8 cellular contexts compared by ENCODE assay signal in the genomic region with DNA sequence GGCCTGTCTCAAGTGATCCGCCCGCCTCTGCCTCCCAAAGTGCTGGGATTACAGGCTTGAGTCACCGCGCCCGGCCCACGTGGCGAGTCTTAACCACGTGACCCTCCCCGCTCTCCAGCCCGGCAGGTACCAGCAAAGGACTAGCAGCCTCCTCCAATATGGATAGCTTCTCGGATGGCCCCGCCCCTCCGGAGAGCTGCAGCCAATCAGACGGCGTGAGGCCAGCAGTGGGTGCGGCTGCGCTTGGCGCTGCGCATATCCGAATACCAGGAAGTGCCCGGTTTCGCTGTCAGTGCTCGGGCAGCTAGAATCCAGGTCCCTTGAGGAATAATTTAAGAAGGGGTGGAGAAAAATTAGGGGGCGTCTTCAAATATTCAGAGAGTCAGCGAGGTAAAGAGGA. TPM values are rescaled to one million over a fixed set of nuclear protein-coding genes. Genes with fewer than 3 reads are reported as not detected.
DNase-seq lines count a peak whose midpoint lies in the region; ATAC-seq and TF ChIP-seq lines count a peak whose summit lies in the region.

No MANE protein-coding gene starts in this region.

- no peaks in the 10 kb centered on the region for H3K9me3 Mint-ChIP-seq in T-helper 1 cell treated with Interleukin-12 subunit alpha and Interleukin-12 subunit beta and Interleukin-4 antibody, amounts not matched to agents 30 μg/mL and 1 μg/mL, for 36 hours

- H3K4me3 Mint-ChIP-seq in T-helper 1 cell treated with Interleukin-12 subunit alpha and Interleukin-12 subunit beta and Interleukin-4 antibody, amounts not matched to agents 30 μg/mL and 1 μg/mL, for 36 hours = peak overlapping the region; percentile 96

- H3K4me1 Mint-ChIP-seq in T-helper 1 cell treated with Interleukin-12 subunit alpha and Interleukin-12 subunit beta and Interleukin-4 antibody, amounts not matched to agents 30 μg/mL and 1 μg/mL, for 36 hours (ENCODE audit: low read depth) = peaks cover 8% of the 10 kb centered on the region

- in situ Hi-C loops in astrocyte of the cerebellum (cut with HindIII; ENCODE audit: low sequenced_read_pairs) = no loop called here

- POLR2A ChIA-PET in AG04449 (lab: Yijun Ruan, JAX) = interaction anchor here (0.8 kb wide), 1 partner anchor 15 kb away, joined by 3 read pairs; no protein-coding TSS in a partner anchor

- CTCF ChIA-PET in AG04449 (lab: Yijun Ruan, JAX) = interaction anchor here (0.9 to 10.7 kb wide), 4 partner anchors 11 to 294 kb away, joined by 3 to 133 read pairs (median 4); partner anchors contain the start of gene PISD

- H3K4me3 ChIP-seq in AG04449 (ENCODE audit: low read depth, low read length) = peak overlapping the region; percentile 49
- H3K4me3 ChIP-seq in astrocyte of the cerebellum (ENCODE audit: low read depth, low read length) = peak overlapping the region; percentile 36

- intact Hi-C loops in sciatic nerve (cut with DNase I) = no loop called here

- peak overlapping the region; percentile 98 for H3K27ac Mint-ChIP-seq in T-helper 1 cell treated with Interleukin-12 subunit alpha and Interleukin-12 subunit beta and Interleukin-4 antibody, amounts not matched to agents 30 μg/mL and 1 μg/mL, for 36 hours

- no peak for TF ChIP-seq CTCF in AG04449 (IDR thresholded peaks at IDR 0.05; ENCODE audit: insufficient read depth, low read length, missing control alignments)
- TF ChIP-seq CTCF in astrocyte of the cerebellum (IDR thresholded peaks at IDR 0.05; ENCODE audit: low read depth, low read length, missing control alignments) = no peak

- H3K27me3 Mint-ChIP-seq in T-helper 1 cell treated with Interleukin-12 subunit alpha and Interleukin-12 subunit beta and Interleukin-4 antibody, amounts not matched to agents 30 μg/mL and 1 μg/mL, for 36 hours (ENCODE audit: low read depth) = no peaks in the 10 kb centered on the region

- peaks cover 2% of the 10 kb centered on the region for H3K36me3 Mint-ChIP-seq in T-helper 1 cell treated with Interleukin-12 subunit alpha and Interleukin-12 subunit beta and Interleukin-4 antibody, amounts not matched to agents 30 μg/mL and 1 μg/mL, for 36 hours (ENCODE audit: low read depth)

- peak; percentile 99 for ATAC-seq in GM19043 (IDR thresholded peaks at IDR 0.05; ENCODE audit: low read depth, unreplicated experiment)
- peak; percentile 94 for ATAC-seq in HG03460 (IDR thresholded peaks at IDR 0.05; ENCODE audit: unreplicated experiment)
- peak; percentile 99 for ATAC-seq in sciatic nerve

- DNase-seq in AG04449 (ENCODE audit: low read depth, low spot score) = no peak
- DNase-seq in astrocyte of the cerebellum (ENCODE audit: low read depth) = peak; percentile 62
- DNase-seq in hippocampal formation (lab: John Stamatoyannopoulos, UW) = peak; percentile 66 to 79
- DNase-seq in sciatic nerve (ENCODE audit: low spot score) = peak; percentile 95
- no peak for DNase-seq in amniotic stem cell (lab: John Stamatoyannopoulos, UW)

RNA-seq across cellular contexts. Expression of gene PISD, which starts 14.7 kb away (rescaled TPM):
- total RNA-seq in sciatic nerve = 49.0 TPM

Comparison
In these comparisons a context has a peak if more than half of its experiments do, and no peak if none do; other contexts are left out.
1. DNase-seq: peak in astrocyte of the cerebellum (single experiment), hippocampal formation (2 of 2) and sciatic nerve (single experiment); none in AG04449 (single experiment) and amniotic stem cell (single experiment).
2. Peak in every context shown above with its lines, with median percentiles within 50 percentile points of each other: ATAC-seq.